ENCODE assay signal across 13 cellular contexts in genomic region chr11:59076876-59077571, GRCh38. TPM values are rescaled to one million over a fixed set of nuclear protein-coding genes. Genes with fewer than 3 reads are reported as not detected.
DNase-seq lines count a peak whose midpoint lies in the region; ATAC-seq and TF ChIP-seq lines count a peak whose summit lies in the region.
"Had no signal": no experiment of that assay in that cellular context is flagged by ENCODE, and none has a peak within 500 bp of the region (broad histone marks: within the 10 kb centered on the region; RNA-seq: fewer than 3 reads in every experiment).

No MANE protein-coding gene starts in this region.

- H3K27ac Mint-ChIP-seq in activated CD4-positive, alpha-beta T cell treated with anti-CD3 and anti-CD28 coated beads, Interleukin-2, amount 10 ng/mL, durations not matched to agents 7 days and 5 days: no peak overlapping the region

- peaks cover 8% of the 10 kb centered on the region for H3K4me1 Mint-ChIP-seq in activated CD4-positive, alpha-beta T cell treated with anti-CD3 and anti-CD28 coated beads, Interleukin-2, amount 10 ng/mL, durations not matched to agents 7 days and 5 days

- no peak overlapping the region for H2AFZ ChIP-seq in GM23248

- WGBS in GM23248 (ENCODE audit: low coverage in 1 of 2, low lambda C conversion rate in 2 of 2, missing lambda C conversion rate in 2 of 2), 2 experiments: 50 to 58% methylated on average over 8 of the region's 8 CpGs

- H3K9me3 ChIP-seq in lower lobe of right lung (no peaks in the 10 kb centered on the region), GM23248 (ENCODE audit: low read depth) (no peaks in the 10 kb centered on the region)

- H3K36me3 Mint-ChIP-seq in activated CD4-positive, alpha-beta T cell treated with anti-CD3 and anti-CD28 coated beads, Interleukin-2, amount 10 ng/mL, durations not matched to agents 7 days and 5 days (ENCODE audit: low read depth): no peaks in the 10 kb centered on the region

- H3K36me3 ChIP-seq in lower lobe of right lung (no peaks in the 10 kb centered on the region), GM23248 (ENCODE audit: low read depth) (no peaks in the 10 kb centered on the region)
- H3K36me3 ChIP-seq: left ventricle myocardium inferior had no signal

- TF ChIP-seq CTCF in lower lobe of right lung (IDR thresholded peaks at IDR 0.05): no peak

- no peaks in the 10 kb centered on the region for H3K79me2 ChIP-seq in GM23248 (ENCODE audit: insufficient read depth)

- peaks cover 31% of the 10 kb centered on the region for H3K27me3 Mint-ChIP-seq in activated CD4-positive, alpha-beta T cell treated with anti-CD3 and anti-CD28 coated beads, Interleukin-2, amount 10 ng/mL, durations not matched to agents 7 days and 5 days

- no peak overlapping the region for H3K27ac ChIP-seq in lower lobe of right lung
- H3K27ac ChIP-seq in GM23248: no peak overlapping the region
- H3K27ac ChIP-seq: left ventricle myocardium inferior had no signal

- CTCF ChIA-PET in activated CD4-positive, alpha-beta T cell treated with anti-CD3 and anti-CD28 coated beads, Interleukin-2, amount 10 ng/mL, durations not matched to agents 7 days and 5 days (lab: Charles Lee): interaction anchor here (0.5 kb wide), 1 partner anchor 124 kb away, joined by 3 read pairs; no protein-coding TSS in a partner anchor

- H3K4me2 ChIP-seq in GM23248 (ENCODE audit: unreplicated experiment): no peak overlapping the region

- H3K9ac ChIP-seq in GM23248: no peak overlapping the region

- H3K4me3 ChIP-seq in lower lobe of right lung (no peak overlapping the region), GM23248 (no peak overlapping the region)
- H3K4me3 ChIP-seq: left ventricle myocardium inferior had no signal

- no peaks in the 10 kb centered on the region for H3K4me1 ChIP-seq in lower lobe of right lung
- no peaks in the 10 kb centered on the region for H3K4me1 ChIP-seq in GM23248 (ENCODE audit: insufficient read depth)
- H3K4me1 ChIP-seq: left ventricle myocardium inferior had no signal

- peak; percentile 90 for ATAC-seq in GM18907 (IDR thresholded peaks at IDR 0.05; ENCODE audit: unreplicated experiment)
- peak; percentile 83 for ATAC-seq in HG02588 (IDR thresholded peaks at IDR 0.05; ENCODE audit: unreplicated experiment)
- ATAC-seq in HG03520 (IDR thresholded peaks at IDR 0.05; ENCODE audit: unreplicated experiment): peak; percentile 96
- ATAC-seq in lower lobe of right lung: peak in 1 of 2 donors; percentile 45
- ATAC-seq: sciatic nerve had no signal

- intact Hi-C loops in lower lobe of right lung (cut with DNase I): no loop called here

- H3K27me3 ChIP-seq in lower lobe of right lung (ENCODE audit: low read depth) (peaks cover 11% of the 10 kb centered on the region), GM23248 (replicated peaks; ENCODE audit: insufficient read depth) (peaks cover 23% of the 10 kb centered on the region; the same call in 1 of the 2 replicates)

- POLR2A ChIA-PET in activated CD4-positive, alpha-beta T cell treated with anti-CD3 and anti-CD28 coated beads, Interleukin-2, amount 10 ng/mL, durations not matched to agents 7 days and 5 days (lab: Charles Lee): no interaction called here

- H3K9me3 Mint-ChIP-seq in activated CD4-positive, alpha-beta T cell treated with anti-CD3 and anti-CD28 coated beads, Interleukin-2, amount 10 ng/mL, durations not matched to agents 7 days and 5 days: no peaks in the 10 kb centered on the region

- in situ Hi-C loops in GM23248 (cut with MboI): no loop called here

- H3K9me2 ChIP-seq in GM23248 (ENCODE audit: insufficient read depth): no peaks in the 10 kb centered on the region

- no peaks in the 10 kb centered on the region for H3F3A ChIP-seq in GM23248 (ENCODE audit: insufficient read depth)

- H4K20me1 ChIP-seq in GM23248 (ENCODE audit: insufficient read depth): no peaks in the 10 kb centered on the region

- H3K4me3 Mint-ChIP-seq in activated CD4-positive, alpha-beta T cell treated with anti-CD3 and anti-CD28 coated beads, Interleukin-2, amount 10 ng/mL, durations not matched to agents 7 days and 5 days: no peak overlapping the region

- peak; percentile 36 for DNase-seq in lower lobe of right lung
- DNase-seq in GM23248: no peak
- no peak for DNase-seq in hepatic stellate cell (ENCODE audit: low spot score)
- DNase-seq in activated CD4-positive, alpha-beta T cell treated with anti-CD3 and anti-CD28 coated beads, Interleukin-2, amount 10 ng/mL, durations not matched to agents 7 days and 5 days: no peak
- DNase-seq in activated gamma-delta T cell treated with Interleukin-2 at 50 U/mL for 16 hours: no peak
- DNase-seq: left ventricle myocardium inferior had no signal

RNA-seq across cellular contexts. Expression of gene GLYATL1B, which starts 9.1 kb away (rescaled TPM):
- not detected for total RNA-seq in lower lobe of right lung
- total RNA-seq in GM23248 (2014; rRNA removed; shearing (Covaris generic)): not detected in 2 replicates
- polyA plus RNA-seq in GM23248 (2016; fragmentation: Nextera tagmentation; extraction: Ambion mirVana): not detected in 2 replicates
- total RNA-seq in activated CD4-positive, alpha-beta T cell treated with anti-CD3 and anti-CD28 coated beads, Interleukin-2, amount 10 ng/mL, durations not matched to agents 7 days and 5 days: not detected
- total RNA-seq: epithelial cell of proximal tubule, left ventricle myocardium inferior, NCI-H460, sciatic nerve had no signal
- polyA plus RNA-seq: adipose tissue had no signal

RNA-seq across cellular contexts. Expression of gene FAM111B, which starts 30.0 kb away (rescaled TPM):
- total RNA-seq in lower lobe of right lung: 1.1 TPM
- total RNA-seq in GM23248 (2014; rRNA removed; shearing (Covaris generic)): 2.1 and 4.5 TPM in 2 replicates
- polyA plus RNA-seq in GM23248 (2016; fragmentation: Nextera tagmentation; extraction: Ambion mirVana): 6.8 and 7.3 TPM in 2 replicates
- 100 to 1,000 TPM in 1 of 2 experiments, 10 to 100 TPM in 1; 95.8 to 106 TPM for total RNA-seq in activated CD4-positive, alpha-beta T cell treated with anti-CD3 and anti-CD28 coated beads, Interleukin-2, amount 10 ng/mL, durations not matched to agents 7 days and 5 days

Comparison
In these comparisons a context has a peak if more than half of its experiments do, and no peak if none do; other contexts are left out.
1. RNA of gene FAM111B, which starts 30.0 kb away (total RNA-seq): 95.8 to 106 TPM in activated CD4-positive, alpha-beta T cell treated with anti-CD3 and anti-CD28 coated beads, Interleukin-2, amount 10 ng/mL, durations not matched to agents 7 days and 5 days; 2.1 to 4.5 TPM in GM23248 and 1.1 TPM in lower lobe of right lung (single experiment); every median in the first group is over 10 times any median in the second.